In genomic region chr16:4650443-4651074, GRCh38 we compare ENCODE assay signal across 8 cellular contexts. TPM values are rescaled to one million over a fixed set of nuclear protein-coding genes. Genes with fewer than 3 reads are reported as not detected.
A peak's percentile ranks its signal among the peaks of the same experiment; 100 is the strongest.
DNase-seq lines count a peak whose midpoint lies in the region; FAIRE-seq and TF ChIP-seq lines count a peak whose summit lies in the region.
"Not testable (repeated sequence)": the region's sequence is repeated elsewhere in the genome, so short reads cannot be mapped to it uniquely, and the experiment has no call there.

No MANE protein-coding gene starts in this region.

- TF ChIP-seq POLR2A in H54 (IDR thresholded peaks at IDR 0.05; ENCODE audit: low read depth, low read length), result not testable (repeated sequence)

- peak; percentile 81 for DNase-seq in H54 (ENCODE audit: insufficient read length, low spot score)
- peak; percentile 72 for DNase-seq in NCI-H2196 (lab: John Stamatoyannopoulos, UW; ENCODE audit: unreplicated experiment)
- DNase-seq in T1000 (lab: John Stamatoyannopoulos, UW), result peak; percentile 31
- DNase-seq in activated gamma-delta T cell treated with Interleukin-2 at 50 U/mL for 16 hours, result peak; percentile 64
- peak; percentile 43 for DNase-seq in fibroblast of gingiva (ENCODE audit: low read depth)
- DNase-seq in myocyte (ENCODE audit: low read depth), result peak; percentile 53
- DNase-seq in stimulated activated CD8-positive, alpha-beta memory T cell treated with anti-CD3 and anti-CD28 coated beads, Interleukin-15, amount 100 ng/mL, for 24 hours (ENCODE audit: low read depth), result peak; percentile 52

- FAIRE-seq in H54 (lab: Jason Lieb, UNC), result not testable (repeated sequence)

- H3K27ac ChIP-seq in C4-2B, result not testable (repeated sequence)

- peak; percentile 94 for TF ChIP-seq CTCF in C4-2B (conservative IDR thresholded peaks at IDR 0.05)

RNA-seq across cellular contexts. Expression of gene MGRN1, which starts 25.9 kb away (rescaled TPM):
- 31.9 and 33.6 TPM in 2 replicates for total RNA-seq in myocyte
- 40.3 TPM for polyA plus RNA-seq in myocyte (2012)

RNA-seq across cellular contexts. Expression of gene UBALD1, which starts 35.9 kb away (rescaled TPM):
- total RNA-seq in myocyte, result 10.0 and 12.8 TPM in 2 replicates
- 27.2 TPM for polyA plus RNA-seq in myocyte (2012)

RNA-seq across cellular contexts. Expression of gene NUDT16L1, which starts 42.8 kb away (rescaled TPM):
- total RNA-seq in myocyte, result 81.4 and 102 TPM in 2 replicates
- 55.8 TPM for polyA plus RNA-seq in myocyte (2012)

Comparison
In these comparisons a context has a peak if more than half of its experiments do, and no peak if none do; other contexts are left out.
1. DNase-seq: peak in every context shown above with its lines; median percentile 81 in H54; 72 in NCI-H2196; 64 in activated gamma-delta T cell treated with Interleukin-2 at 50 U/mL for 16 hours; 53 in myocyte; 52 in stimulated activated CD8-positive, alpha-beta memory T cell treated with anti-CD3 and anti-CD28 coated beads, Interleukin-15, amount 100 ng/mL, for 24 hours; 43 in fibroblast of gingiva; 31 in T1000.